In the genomic region with DNA sequence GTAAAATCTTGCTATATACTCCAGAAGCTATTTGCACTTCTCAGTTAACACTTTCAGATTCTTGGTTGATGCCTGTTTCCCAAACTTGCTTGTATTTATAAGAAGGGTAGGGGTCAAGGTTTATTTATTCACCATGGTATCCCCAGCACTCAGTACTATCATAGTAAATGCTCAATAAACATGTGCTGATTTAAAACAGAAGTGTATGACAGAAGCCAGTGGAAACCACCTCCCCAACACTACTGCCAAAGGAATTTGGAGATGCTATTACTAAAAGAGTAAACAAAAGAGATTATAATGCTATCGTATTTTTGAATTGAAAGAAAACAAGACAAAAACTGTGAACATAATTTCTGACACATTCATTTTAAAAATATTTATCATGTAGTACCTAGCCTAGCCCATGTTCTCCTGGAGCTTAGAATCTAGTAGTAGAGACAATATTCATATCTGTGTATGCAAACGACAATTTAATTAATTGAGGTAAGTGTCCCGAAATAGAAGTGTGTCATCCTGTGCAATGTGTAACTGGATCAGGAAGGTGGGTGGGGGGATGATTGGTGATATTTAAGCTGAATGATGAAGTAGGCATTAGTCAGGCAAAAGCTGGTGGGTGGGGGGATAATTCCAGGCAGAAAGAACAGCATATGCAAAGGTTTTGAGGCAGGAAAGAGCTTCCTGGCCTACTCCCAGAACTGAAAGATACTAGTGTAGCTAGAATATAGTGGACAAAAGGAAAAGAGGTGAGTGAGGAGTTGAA, we compare ENCODE assay signal across 19 cellular contexts.
A peak's percentile ranks its signal among the peaks of the same experiment; 100 is the strongest.
DNase-seq lines count a peak whose midpoint lies in the region; ATAC-seq, FAIRE-seq and TF ChIP-seq lines count a peak whose summit lies in the region.
"Had no signal": no experiment of that assay in that cellular context is flagged by ENCODE, and none has a peak within 500 bp of the region (broad histone marks: within the 10 kb centered on the region; RNA-seq: fewer than 3 reads in every experiment).

No MANE protein-coding gene starts in this region.

- H3K4me2 ChIP-seq in fibroblast of lung (ENCODE audit: extremely low read depth, insufficient read depth, low read length) (no peak overlapping the region), MM.1S (ENCODE audit: low read depth, low read length) (no peak overlapping the region)
- H3K4me2 ChIP-seq: BLaER1 had no signal

- H4K20me1 ChIP-seq in fibroblast of lung (ENCODE audit: control insufficient read depth, extremely low read depth, insufficient read depth, low read length) (no peaks in the 10 kb centered on the region), MM.1S (ENCODE audit: insufficient read depth, low read length) (no peaks in the 10 kb centered on the region)
- H4K20me1 ChIP-seq: BLaER1 had no signal

- peaks cover 9% of the 10 kb centered on the region for H3F3A ChIP-seq in MM.1S (ENCODE audit: insufficient read depth, low read length)

- no peak overlapping the region for H3K9ac ChIP-seq in fibroblast of lung (ENCODE audit: insufficient read depth, low read length)
- no peak overlapping the region for H3K9ac ChIP-seq in MM.1S (ENCODE audit: low read length)
- H3K9ac ChIP-seq: BLaER1 had no signal

- H3K36me3 ChIP-seq in fibroblast of lung (ENCODE audit: control insufficient read depth, insufficient read depth, low read length), result no peaks in the 10 kb centered on the region
- H3K36me3 ChIP-seq in MM.1S (replicated peaks; ENCODE audit: insufficient read depth, low read length), result no peaks in the 10 kb centered on the region
- H3K36me3 ChIP-seq: BLaER1, right atrium auricular region, suprapubic skin had no signal

- H2AFZ ChIP-seq in fibroblast of lung (ENCODE audit: low read length) (no peak overlapping the region), MM.1S (ENCODE audit: low read length) (no peak overlapping the region)

- peaks cover 5% of the 10 kb centered on the region for H3K4me1 ChIP-seq in fibroblast of lung (ENCODE audit: control insufficient read depth, extremely low read depth, insufficient read depth, low read length)
- peaks cover 27% of the 10 kb centered on the region for H3K4me1 ChIP-seq in MM.1S (ENCODE audit: low read length)
- H3K4me1 ChIP-seq: right atrium auricular region had no signal

- DNase-seq in HFFc6 (peak; percentile 18), SHP77 treated with DMSO at 0.1 percent for 48 hours (lab: John Stamatoyannopoulos, UW) (peak; percentile 65), fibroblast of lung (ENCODE audit: low read depth in 2 of 2) (peak in 1 of 2 donors; percentile 88), urothelium cell line (ENCODE audit: low spot score) (no peak), putamen (ENCODE audit: low spot score) (no peak), MM.1S (no peak)
- DNase-seq: activated CD4-positive, alpha-beta T cell treated with anti-CD3 and anti-CD28 coated beads, Interleukin-2, amount 50 U/mL, for 4 hours; activated naive CD8-positive, alpha-beta T cell treated with anti-CD3 and anti-CD28 coated beads for 36 hours; activated T-cell treated with anti-CD3 and anti-CD28 coated beads, Interleukin-2, amount 50 U/mL, for 24 hours; central memory CD4-positive, alpha-beta T cell; effector memory CD8-positive, alpha-beta T cell; NCI-H1048; NCI-H2171; stimulated activated CD4-positive, alpha-beta T cell treated with anti-CD3 and anti-CD28 coated beads, Interleukin-2, amount 100 ng/mL, for 48 hours had no signal

- FAIRE-seq in urothelium cell line (lab: Jason Lieb, UNC), result peak; percentile 80

- H3K27me3 Mint-ChIP-seq in HFFc6 (ENCODE audit: insufficient read depth), result peaks cover 1% of the 10 kb centered on the region; the same call in 1 of the 2 replicates
- H3K27me3 Mint-ChIP-seq: activated naive CD8-positive, alpha-beta T cell treated with anti-CD3 and anti-CD28 coated beads for 36 hours; activated T-cell treated with anti-CD3 and anti-CD28 coated beads, Interleukin-2, amount 50 U/mL, for 24 hours; effector memory CD8-positive, alpha-beta T cell had no signal

- no peaks in the 10 kb centered on the region; the same call in 1 of the 2 replicates for H3K36me3 Mint-ChIP-seq in HFFc6 (ENCODE audit: low read depth)
- H3K36me3 Mint-ChIP-seq: activated naive CD8-positive, alpha-beta T cell treated with anti-CD3 and anti-CD28 coated beads for 36 hours had no signal

- no peaks in the 10 kb centered on the region for H3K9me2 ChIP-seq in MM.1S (replicated peaks; ENCODE audit: insufficient read depth, low read length)

- no peak overlapping the region for H3K4me3 ChIP-seq in fibroblast of lung (replicated peaks in 1 of 4; ENCODE audit: control extremely low read depth in 1 of 4, insufficient read depth in 1 of 4, low read depth in 3 of 4, low read length in 4 of 4)
- H3K4me3 ChIP-seq in MM.1S (ENCODE audit: low read length), result no peak overlapping the region
- H3K4me3 ChIP-seq: BLaER1, right atrium auricular region, suprapubic skin had no signal

- no peaks in the 10 kb centered on the region for H3K27me3 ChIP-seq in fibroblast of lung (ENCODE audit: control insufficient read depth, insufficient read depth, low read length)
- no peaks in the 10 kb centered on the region for H3K27me3 ChIP-seq in MM.1S (replicated peaks; ENCODE audit: insufficient read depth, low read length)
- H3K27me3 ChIP-seq: BLaER1, right atrium auricular region, suprapubic skin had no signal

- H3K4me3 Mint-ChIP-seq in HFFc6, result peak overlapping the region; percentile 23; the same call in 1 of the 2 replicates
- H3K4me3 Mint-ChIP-seq: activated naive CD8-positive, alpha-beta T cell treated with anti-CD3 and anti-CD28 coated beads for 36 hours; activated T-cell treated with anti-CD3 and anti-CD28 coated beads, Interleukin-2, amount 50 U/mL, for 24 hours; effector memory CD8-positive, alpha-beta T cell had no signal

- ATAC-seq in GM18517 (IDR thresholded peaks at IDR 0.05; ENCODE audit: unreplicated experiment), result no peak
- ATAC-seq: effector memory CD8-positive, alpha-beta T cell; HCT116 had no signal

- H3K9me3 ChIP-seq in fibroblast of lung (ENCODE audit: control insufficient read depth, insufficient read depth, low read depth, low read length) (no peaks in the 10 kb centered on the region), MM.1S (replicated peaks; ENCODE audit: insufficient read depth, low read length) (no peaks in the 10 kb centered on the region)
- H3K9me3 ChIP-seq: BLaER1, right atrium auricular region, suprapubic skin had no signal

- H3K27ac ChIP-seq in fibroblast of lung (ENCODE audit: insufficient read depth, low read length), result peak overlapping the region; percentile 48
- no peak overlapping the region for H3K27ac ChIP-seq in MM.1S (ENCODE audit: low read length)
- H3K27ac ChIP-seq: BLaER1, right atrium auricular region, suprapubic skin had no signal

- H3K79me2 ChIP-seq in fibroblast of lung (ENCODE audit: control insufficient read depth, insufficient read depth, low read length) (no peaks in the 10 kb centered on the region), MM.1S (ENCODE audit: low read length) (no peaks in the 10 kb centered on the region)

- TF ChIP-seq CTCF in HFFc6 (IDR thresholded peaks at IDR 0.05) (no peak), fibroblast of lung (conservative IDR thresholded peaks at IDR 0.05 in 1 of 2, IDR thresholded peaks at IDR 0.05 in 1 of 2; ENCODE audit: low read depth in 1 of 2, low read length in 2 of 2) (no peak), MM.1S (IDR thresholded peaks at IDR 0.05; ENCODE audit: low read length) (no peak)

- H3K9me3 Mint-ChIP-seq in HFFc6, result no peaks in the 10 kb centered on the region
- H3K9me3 Mint-ChIP-seq: activated naive CD8-positive, alpha-beta T cell treated with anti-CD3 and anti-CD28 coated beads for 36 hours; activated T-cell treated with anti-CD3 and anti-CD28 coated beads, Interleukin-2, amount 50 U/mL, for 24 hours had no signal

- peaks cover 55% of the 10 kb centered on the region for H3K4me1 Mint-ChIP-seq in HFFc6 (ENCODE audit: low read depth)
- H3K4me1 Mint-ChIP-seq: activated naive CD8-positive, alpha-beta T cell treated with anti-CD3 and anti-CD28 coated beads for 36 hours had no signal

- H3K27ac Mint-ChIP-seq in HFFc6, result peak overlapping the region; percentile 63
- H3K27ac Mint-ChIP-seq: activated naive CD8-positive, alpha-beta T cell treated with anti-CD3 and anti-CD28 coated beads for 36 hours; activated T-cell treated with anti-CD3 and anti-CD28 coated beads, Interleukin-2, amount 50 U/mL, for 24 hours; effector memory CD8-positive, alpha-beta T cell had no signal

Comparison
In these comparisons a context has a peak if more than half of its experiments do, and no peak if none do; other contexts are left out.
1. DNase-seq: peak in HFFc6 (single experiment) and SHP77 treated with DMSO at 0.1 percent for 48 hours (single experiment); none in urothelium cell line (single experiment), putamen (single experiment) and MM.1S (single experiment).